ENCODE assay signal across 13 cellular contexts in genomic region chr12:91413591-91413990, GRCh38.
DNase-seq lines count a peak whose midpoint lies in the region; ATAC-seq and TF ChIP-seq lines count a peak whose summit lies in the region.
"Had no signal": no experiment of that assay in that cellular context is flagged by ENCODE, and none has a peak within 500 bp of the region (broad histone marks: within the 10 kb centered on the region; RNA-seq: fewer than 3 reads in every experiment).

No MANE protein-coding gene starts in this region.

- no peak overlapping the region for H3K4me3 Mint-ChIP-seq in activated T-cell treated with anti-CD3 and anti-CD28 coated beads, Interleukin-2, amount 50 U/mL, for 72 hours
- H3K4me3 Mint-ChIP-seq: activated CD8-positive, alpha-beta T cell treated with anti-CD3 and anti-CD28 coated beads for 36 hours had no signal

- H3K27ac Mint-ChIP-seq in activated T-cell treated with anti-CD3 and anti-CD28 coated beads, Interleukin-2, amount 50 U/mL, for 72 hours = no peak overlapping the region
- H3K27ac Mint-ChIP-seq: activated CD8-positive, alpha-beta T cell treated with anti-CD3 and anti-CD28 coated beads for 36 hours had no signal

- no peak for TF ChIP-seq CTCF in HFF-Myc (IDR thresholded peaks at IDR 0.05; ENCODE audit: low read depth, low read length, missing control alignments)
- TF ChIP-seq CTCF in kidney epithelial cell (IDR thresholded peaks at IDR 0.05; ENCODE audit: insufficient read depth, low read length, poor library complexity, severe bottlenecking) = no peak

- H3K4me3 ChIP-seq in HFF-Myc (replicated peaks; ENCODE audit: low read depth, low read length) = no peak overlapping the region
- no peak overlapping the region for H3K4me3 ChIP-seq in adipocyte (ENCODE audit: low read length)
- no peak overlapping the region for H3K4me3 ChIP-seq in kidney epithelial cell (ENCODE audit: low read depth, low read length)
- H3K4me3 ChIP-seq: BLaER1 had no signal

- no peaks in the 10 kb centered on the region for H3K4me1 Mint-ChIP-seq in activated T-cell treated with anti-CD3 and anti-CD28 coated beads, Interleukin-2, amount 50 U/mL, for 72 hours (ENCODE audit: low read depth)

- no peaks in the 10 kb centered on the region for H3K36me3 Mint-ChIP-seq in activated T-cell treated with anti-CD3 and anti-CD28 coated beads, Interleukin-2, amount 50 U/mL, for 72 hours (ENCODE audit: insufficient read depth in 2 of 2)

- H3K9me3 Mint-ChIP-seq in activated T-cell treated with anti-CD3 and anti-CD28 coated beads, Interleukin-2, amount 50 U/mL, for 72 hours = no peaks in the 10 kb centered on the region
- H3K9me3 Mint-ChIP-seq: activated CD8-positive, alpha-beta T cell treated with anti-CD3 and anti-CD28 coated beads for 36 hours had no signal

- no peak overlapping the region for H3K9ac ChIP-seq in adipocyte (ENCODE audit: low read length)
- H3K9ac ChIP-seq: BLaER1, KMS-11 had no signal

- H3K27me3 ChIP-seq in adipocyte (replicated peaks; ENCODE audit: control insufficient read depth, insufficient read depth, low read length) = no peaks in the 10 kb centered on the region
- H3K27me3 ChIP-seq in kidney epithelial cell (ENCODE audit: control insufficient read depth, insufficient read depth, low read length) = no peaks in the 10 kb centered on the region
- H3K27me3 ChIP-seq: BLaER1 had no signal

- ATAC-seq in HG02840 (IDR thresholded peaks at IDR 0.05; ENCODE audit: low FRiP score, unreplicated experiment) = no peak
- no peak for ATAC-seq in activated T-cell treated with anti-CD3 and anti-CD28 coated beads, Interleukin-2, amount 50 U/mL, for 72 hours (replicated peaks in 1 of 2)
- ATAC-seq: activated CD8-positive, alpha-beta T cell treated with anti-CD3 and anti-CD28 coated beads for 36 hours had no signal

- H3K27me3 Mint-ChIP-seq in activated T-cell treated with anti-CD3 and anti-CD28 coated beads, Interleukin-2, amount 50 U/mL, for 72 hours (ENCODE audit: low read depth) = no peaks in the 10 kb centered on the region

- no peaks in the 10 kb centered on the region for H3K9me3 ChIP-seq in adipocyte (ENCODE audit: control insufficient read depth, low read length)
- H3K9me3 ChIP-seq: BLaER1 had no signal

- H3K4me1 ChIP-seq in adipocyte (ENCODE audit: control insufficient read depth, insufficient read depth, low read length) = peaks cover 6% of the 10 kb centered on the region
- H3K4me1 ChIP-seq: BLaER1 had no signal

- DNase-seq in A172 (ENCODE audit: low spot score) (peak; percentile 77), HFF-Myc (ENCODE audit: extremely low read depth, low read depth) (peak; percentile 49), adipocyte (ENCODE audit: low read depth) (peak; percentile 84), kidney epithelial cell (ENCODE audit: low read depth) (peak; percentile 78), NCI-H1105 (lab: John Stamatoyannopoulos, UW) (no peak), NCI-H2227 treated with DMSO at 0.1 percent for 48 hours (lab: John Stamatoyannopoulos, UW) (no peak)
- no peak for DNase-seq in activated T-cell treated with anti-CD3 and anti-CD28 coated beads, Interleukin-2, amount 50 U/mL, for 72 hours
- DNase-seq: activated CD8-positive, alpha-beta T cell treated with anti-CD3 and anti-CD28 coated beads for 36 hours; NCI-H526; T-helper 1 cell had no signal

- H3K36me3 ChIP-seq in adipocyte (ENCODE audit: control insufficient read depth, insufficient read depth, low read length, severe bottlenecking) (no peaks in the 10 kb centered on the region), kidney epithelial cell (ENCODE audit: control insufficient read depth, insufficient read depth, low read length) (no peaks in the 10 kb centered on the region)
- H3K36me3 ChIP-seq: BLaER1 had no signal

Comparison
In these comparisons a context has a peak if more than half of its experiments do, and no peak if none do; other contexts are left out.
1. DNase-seq: peak in A172 (single experiment), HFF-Myc (single experiment), adipocyte (single experiment) and kidney epithelial cell (single experiment); none in NCI-H1105 (single experiment), activated T-cell treated with anti-CD3 and anti-CD28 coated beads, Interleukin-2, amount 50 U/mL, for 72 hours (0 of 2) and NCI-H2227 treated with DMSO at 0.1 percent for 48 hours (single experiment).